ENCODE assay signal across 8 cellular contexts in the genomic region with DNA sequence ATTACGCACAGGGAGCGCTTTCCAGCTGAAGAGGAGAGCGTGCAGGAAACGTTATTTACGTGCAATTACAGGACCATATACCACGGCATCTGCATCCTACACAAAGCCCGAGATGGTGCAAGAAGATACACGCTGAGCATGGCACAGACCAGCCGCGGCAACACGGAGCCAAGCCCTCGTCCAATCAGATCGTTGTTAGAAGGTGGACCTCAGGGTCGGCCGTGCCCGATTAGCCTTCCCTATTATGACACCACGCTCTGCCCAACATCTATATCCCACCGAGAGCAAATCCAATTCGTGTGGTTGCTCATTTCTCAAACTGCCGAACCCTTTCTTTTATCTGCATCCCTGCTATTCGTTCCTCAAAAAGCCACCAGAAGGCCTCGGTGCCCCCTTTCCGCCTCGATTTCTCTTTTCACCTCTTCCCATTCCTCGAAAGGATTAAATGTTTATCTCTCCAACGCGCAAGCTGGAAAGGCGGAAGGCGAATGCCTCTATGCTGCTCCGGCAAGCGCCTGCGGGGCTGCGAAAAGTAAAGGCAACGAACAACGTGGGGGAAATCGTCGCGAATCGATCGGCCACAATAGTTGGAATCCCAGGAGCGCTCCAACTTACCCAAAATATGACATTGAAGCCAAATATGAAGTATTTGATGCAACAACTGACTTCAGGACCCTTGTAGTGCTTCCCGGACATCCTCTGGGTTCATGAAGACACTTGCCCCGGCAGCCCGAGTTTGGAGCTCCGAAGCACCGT. TPM values are rescaled to one million over a fixed set of nuclear protein-coding genes. Genes with fewer than 3 reads are reported as not detected.
DNase-seq lines count a peak whose midpoint lies in the region; ATAC-seq and TF ChIP-seq lines count a peak whose summit lies in the region.

No MANE protein-coding gene starts in this region.

- no peak for TF ChIP-seq RAD21 in HCT116 (IDR thresholded peaks at IDR 0.05; ENCODE audit: low read depth)

- ATAC-seq in HCT116 (peak; percentile 35), memory B cell (ENCODE audit: low read depth) (peak; percentile 8)

- H3K27me3 Mint-ChIP-seq in memory B cell: no peaks in the 10 kb centered on the region

- H3K27ac Mint-ChIP-seq in memory B cell: peak overlapping the region; percentile 51

- TF ChIP-seq POLR2A in HCT116 (IDR thresholded peaks at IDR 0.05; ENCODE audit: borderline replicate concordance, extremely low read depth, insufficient read depth, insufficient read length): no peak

- no peak overlapping the region for H2AFZ ChIP-seq in HCT116 (ENCODE audit: low read depth, low read length, poor library complexity, severe bottlenecking)

- intact Hi-C loops in HCT116 (cut with micrococcal nuclease): loop anchor here (5.0 kb wide), 4 partner anchors 150 to 515 kb away; a partner anchor contains a TSS

- peak overlapping the region; percentile 78 for H3K27ac ChIP-seq in HCT116 (ENCODE audit: low read depth, low read length)
- H3K27ac ChIP-seq in effector memory CD4-positive, alpha-beta T cell (ENCODE audit: insufficient read depth, low read length, poor library complexity, severe bottlenecking): peak overlapping the region; percentile 68

- peaks cover 37% of the 10 kb centered on the region for H3K4me1 Mint-ChIP-seq in memory B cell

- H3K79me2 ChIP-seq in HCT116 (ENCODE audit: insufficient read depth, low read length): peaks cover 67% of the 10 kb centered on the region

- H3K4me2 ChIP-seq in HCT116 (ENCODE audit: low read length): peak overlapping the region; percentile 88

- H3K9ac ChIP-seq in HCT116 (ENCODE audit: low read length): peak overlapping the region; percentile 86

- no peaks in the 10 kb centered on the region for H3K9me3 ChIP-seq in HCT116 (ENCODE audit: control insufficient read depth in 1 of 2, insufficient read depth in 1 of 2, low read depth in 1 of 2, low read length in 2 of 2)
- no peaks in the 10 kb centered on the region for H3K9me3 ChIP-seq in effector memory CD4-positive, alpha-beta T cell (ENCODE audit: control insufficient read depth, low read length)

- CTCF ChIA-PET in HCT116 (lab: Charles Lee): interaction anchor here (1.0 kb wide), 1 partner anchor 31 kb away, joined by 3 read pairs; no protein-coding TSS in a partner anchor

- peak overlapping the region; percentile 97 for H3K4me3 Mint-ChIP-seq in memory B cell

- H3K36me3 ChIP-seq in HCT116 (ENCODE audit: control insufficient read depth in 1 of 2, insufficient read depth in 2 of 2, low read length in 2 of 2): no peaks in the 10 kb centered on the region
- H3K36me3 ChIP-seq in effector memory CD4-positive, alpha-beta T cell (ENCODE audit: control insufficient read depth, insufficient read depth, low read length): no peaks in the 10 kb centered on the region

- no peaks in the 10 kb centered on the region for H3K9me2 ChIP-seq in HCT116 (ENCODE audit: insufficient read depth)

- no TSS peak for BruUV-seq in HCT116 (replicated peaks; lab: Mats Ljungman, UMichigan)

- no peak for TF ChIP-seq CTCF in HCT116 (IDR thresholded peaks at IDR 0.05 in 2 of 3, conservative IDR thresholded peaks at IDR 0.05 in 1 of 3; ENCODE audit: borderline replicate concordance in 1 of 3, insufficient read depth in 1 of 3, low read depth in 2 of 3, low read length in 2 of 3)

- no peaks in the 10 kb centered on the region for H3K27me3 ChIP-seq in HCT116 (ENCODE audit: insufficient read depth, low read length)
- H3K27me3 ChIP-seq in effector memory CD4-positive, alpha-beta T cell (replicated peaks; ENCODE audit: control insufficient read depth, insufficient read depth, low read length, poor library complexity, severe bottlenecking): no peaks in the 10 kb centered on the region

- DNase-seq in EL (peak; percentile 87), HCT116 (ENCODE audit: low read depth, low spot score) (no peak), NCI-H1694 (lab: John Stamatoyannopoulos, UW) (peak; percentile 45), memory B cell (ENCODE audit: low spot score in 2 of 2) (peak; percentile 9 to 38), NCI-H774 (lab: John Stamatoyannopoulos, UW) (no peak)
- peak; percentile 31 to 40 for DNase-seq in activated CD4-positive, alpha-beta T cell treated with anti-CD3 and anti-CD28 coated beads for 4 hours
- peak in 2 of 3 donors; percentile 13 to 23 for DNase-seq in effector memory CD4-positive, alpha-beta T cell
- DNase-seq in stimulated activated CD8-positive, alpha-beta memory T cell treated with anti-CD3 and anti-CD28 coated beads, Interleukin-7, amount 100 ng/mL, for 48 hours (ENCODE audit: extremely low read depth in 1 of 2, low read depth in 1 of 2): peak; percentile 13 to 30

- H3K36me3 Mint-ChIP-seq in memory B cell: peaks cover 2% of the 10 kb centered on the region

- peaks cover 63 to 83% of the 10 kb centered on the region in 2 experiments for H3K4me1 ChIP-seq in HCT116 (ENCODE audit: control insufficient read depth in 1 of 2, insufficient read depth in 2 of 2, low read length in 2 of 2)
- peaks cover 40% of the 10 kb centered on the region for H3K4me1 ChIP-seq in effector memory CD4-positive, alpha-beta T cell (ENCODE audit: control insufficient read depth, insufficient read depth, low read length, poor library complexity, severe bottlenecking)

- RAD21 ChIA-PET in HCT116 (lab: Charles Lee; ENCODE audit: low non-redundant PET in 1 of 2, low total read pairs in 2 of 2, uncharacterized antibody in 2 of 2, unreplicated experiment in 2 of 2): interaction anchor here in 1 of 2 experiments (1.3 kb wide), 1 partner anchor 190 kb away, joined by 3 read pairs; no protein-coding TSS in a partner anchor

- H3K4me3 ChIP-seq in HCT116 (replicated peaks in 1 of 2; ENCODE audit: low read depth in 1 of 2, low read length in 2 of 2): peak overlapping the region; percentile 85 to 89
- peak overlapping the region; percentile 84 for H3K4me3 ChIP-seq in effector memory CD4-positive, alpha-beta T cell (ENCODE audit: insufficient read depth, low read depth, low read length, poor library complexity, severe bottlenecking)

- POLR2A ChIA-PET in HCT116 (lab: Charles Lee): interaction anchor here (1.0 to 1.3 kb wide), 2 partner anchors 10 to 29 kb away, joined by 3 to 4 read pairs; no protein-coding TSS in a partner anchor

- no peaks in the 10 kb centered on the region for H4K20me1 ChIP-seq in HCT116 (ENCODE audit: insufficient read depth)

- H3K9me3 Mint-ChIP-seq in memory B cell: no peaks in the 10 kb centered on the region

TF ChIP-seq in HCT116, 20 proteins besides CTCF, POLR2A, EP300 and RAD21:
- 0 out of 2 replicates have a peak, but pooled peaks have one; percentile 34 for TF ChIP-seq ZFX (IDR thresholded peaks at IDR 0.05)
- no peak for TF ChIP-seq SRF (IDR thresholded peaks at IDR 0.05; ENCODE audit: low read depth)

RNA-seq across cellular contexts. Expression of a gene that starts 0.7 kb away (rescaled TPM):
- total RNA-seq in HCT116 (2021; ENCODE audit: unreplicated experiment): 56.8 TPM
- 26.5 and 37.8 TPM in 2 replicates for polyA plus RNA-seq in HCT116 (2012)

Comparison
In these comparisons a context has a peak if more than half of its experiments do, and no peak if none do; other contexts are left out.
1. DNase-seq: peak in EL (single experiment), NCI-H1694 (single experiment), activated CD4-positive, alpha-beta T cell treated with anti-CD3 and anti-CD28 coated beads for 4 hours (2 of 2), effector memory CD4-positive, alpha-beta T cell (2 of 3), memory B cell (2 of 2) and stimulated activated CD8-positive, alpha-beta memory T cell treated with anti-CD3 and anti-CD28 coated beads, Interleukin-7, amount 100 ng/mL, for 48 hours (2 of 2); none in HCT116 (single experiment) and NCI-H774 (single experiment).